8 cellular contexts compared by ENCODE assay signal in the genomic region with DNA sequence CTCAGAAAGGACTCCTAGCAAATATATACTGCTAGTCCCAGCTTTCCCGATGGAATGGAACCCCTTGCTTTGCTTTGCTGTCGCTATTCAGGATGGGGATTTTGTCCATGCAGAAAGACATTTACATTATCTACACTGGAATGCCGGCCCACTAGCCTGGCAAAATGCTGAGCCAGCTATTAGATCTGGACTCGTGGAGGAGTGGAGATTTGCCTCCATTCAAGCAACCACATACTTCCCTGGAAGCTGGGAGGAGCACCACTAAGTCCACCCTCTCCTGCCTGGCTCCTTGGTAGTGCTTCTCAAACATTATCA. TPM values are rescaled to one million over a fixed set of nuclear protein-coding genes. Genes with fewer than 3 reads are reported as not detected.
DNase-seq lines count a peak whose midpoint lies in the region; ATAC-seq lines count a peak whose summit lies in the region.

No MANE protein-coding gene starts in this region.

- peaks cover 26% of the 10 kb centered on the region for H3K27me3 ChIP-seq in iPS-15b (ENCODE audit: control insufficient read depth, insufficient read depth, low read length)

- CTCF ChIA-PET in activated CD4-positive, alpha-beta T cell treated with anti-CD3 and anti-CD28 coated beads for 36 hours (lab: Charles Lee): interaction anchor here (1.2 to 2.4 kb wide), 3 partner anchors 24 to 144 kb away, joined by 4 to 7 read pairs (median 6); partner anchors contain the start of gene APLN

- POLR2A ChIA-PET in activated CD4-positive, alpha-beta T cell treated with anti-CD3 and anti-CD28 coated beads for 36 hours (lab: Charles Lee): no interaction called here

- intact Hi-C loops in activated CD4-positive, alpha-beta T cell treated with anti-CD3 and anti-CD28 coated beads for 36 hours (cut with DNase I, micrococcal nuclease): loop anchor here in 1 of 2 experiments (1.0 kb wide), 1 partner anchor 102 kb away; no protein-coding TSS in a partner anchor
- intact Hi-C loops in posterior vena cava (cut with DNase I): no loop called here

- ATAC-seq in activated CD4-positive, alpha-beta T cell treated with anti-CD3 and anti-CD28 coated beads for 36 hours: no peak
- ATAC-seq in HG03139 (IDR thresholded peaks at IDR 0.05; ENCODE audit: unreplicated experiment): no peak

- H3K36me3 Mint-ChIP-seq in activated CD4-positive, alpha-beta T cell treated with anti-CD3 and anti-CD28 coated beads for 36 hours (ENCODE audit: low read depth): no peaks in the 10 kb centered on the region

- H3K27me3 Mint-ChIP-seq in activated CD4-positive, alpha-beta T cell treated with anti-CD3 and anti-CD28 coated beads for 36 hours: no peaks in the 10 kb centered on the region

- no peaks in the 10 kb centered on the region for H3K36me3 ChIP-seq in iPS-15b (ENCODE audit: control insufficient read depth, insufficient read depth, low read length)

- H3K9me3 Mint-ChIP-seq in activated CD4-positive, alpha-beta T cell treated with anti-CD3 and anti-CD28 coated beads for 36 hours (ENCODE audit: low read depth): no peaks in the 10 kb centered on the region

- H3K4me1 ChIP-seq in iPS-15b (ENCODE audit: control insufficient read depth, insufficient read depth, low read length): no peaks in the 10 kb centered on the region

- DNase-seq in activated CD4-positive, alpha-beta T cell treated with anti-CD3 and anti-CD28 coated beads for 36 hours: no peak
- DNase-seq in activated CD4-positive, alpha-beta T cell treated with anti-CD3 and anti-CD28 coated beads for 48 hours: no peak
- DNase-seq in SW480 (ENCODE audit: low spot score) (peak; percentile 8), superior temporal gyrus (ENCODE audit: extremely low spot score) (peak; percentile 28), posterior vena cava (ENCODE audit: low spot score) (no peak), Kasumi-1 (lab: John Stamatoyannopoulos, UW) (no peak)

- no peak overlapping the region for H3K9ac ChIP-seq in iPS-15b (ENCODE audit: low read depth, low read length)

- H3K4me3 ChIP-seq in iPS-15b (ENCODE audit: low read depth, low read length): peak overlapping the region; percentile 39

- H3K27ac Mint-ChIP-seq in activated CD4-positive, alpha-beta T cell treated with anti-CD3 and anti-CD28 coated beads for 36 hours: peak overlapping the region; percentile 55

- peaks cover 15% of the 10 kb centered on the region for H3K4me1 Mint-ChIP-seq in activated CD4-positive, alpha-beta T cell treated with anti-CD3 and anti-CD28 coated beads for 36 hours

- no peaks in the 10 kb centered on the region for H3K9me3 ChIP-seq in iPS-15b (ENCODE audit: control insufficient read depth, insufficient read depth, low read length)

- peak overlapping the region; percentile 21 for H3K4me3 Mint-ChIP-seq in activated CD4-positive, alpha-beta T cell treated with anti-CD3 and anti-CD28 coated beads for 36 hours

RNA-seq across cellular contexts. Expression of gene APLN, which starts 24.1 kb away (rescaled TPM):
- 1 to 10 TPM; 1.9 to 2.1 TPM for total RNA-seq in activated CD4-positive, alpha-beta T cell treated with anti-CD3 and anti-CD28 coated beads for 36 hours
- total RNA-seq in posterior vena cava: 1 to 10 TPM; 6.1 to 8.5 TPM

RNA-seq across cellular contexts. Expression of gene XPNPEP2, which starts 59.9 kb away (rescaled TPM):
- under 1 TPM; 0.43 to 0.63 TPM for total RNA-seq in activated CD4-positive, alpha-beta T cell treated with anti-CD3 and anti-CD28 coated beads for 36 hours
- 10 to 100 TPM; 11.3 to 29.3 TPM for total RNA-seq in posterior vena cava

Comparison
In these comparisons a context has a peak if more than half of its experiments do, and no peak if none do; other contexts are left out.
1. DNase-seq: peak in SW480 (single experiment) and superior temporal gyrus (single experiment); none in activated CD4-positive, alpha-beta T cell treated with anti-CD3 and anti-CD28 coated beads for 36 hours (single experiment), activated CD4-positive, alpha-beta T cell treated with anti-CD3 and anti-CD28 coated beads for 48 hours (single experiment), posterior vena cava (single experiment) and Kasumi-1 (0 of 2).
2. RNA of gene XPNPEP2, which starts 59.9 kb away (total RNA-seq): 11.3 to 29.3 TPM in posterior vena cava; 0.43 to 0.63 TPM in activated CD4-positive, alpha-beta T cell treated with anti-CD3 and anti-CD28 coated beads for 36 hours; every median in the first group is over 4 times any median in the second.